ENCODE assay signal across 1 cellular context in the genomic region with DNA sequence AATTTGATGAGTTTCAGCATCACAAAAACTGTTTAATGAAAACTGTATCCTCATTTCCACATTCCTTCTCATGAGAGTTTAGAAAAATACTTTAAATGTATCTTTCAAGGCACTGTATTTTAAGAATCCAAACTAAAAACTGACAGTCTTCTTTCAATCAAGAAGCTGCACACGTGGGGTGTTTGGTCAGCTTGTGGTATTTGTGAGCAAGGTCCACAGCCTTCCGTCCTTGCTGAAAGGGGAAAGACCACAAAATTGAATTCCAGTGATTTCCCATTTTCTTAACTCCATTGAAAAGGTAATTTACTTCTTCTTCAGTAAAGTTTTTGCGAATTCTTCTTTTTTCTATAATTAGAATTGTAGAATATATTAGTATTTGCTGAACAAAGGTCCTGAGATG.
TF ChIP-seq lines count a peak whose summit lies in the region.

No MANE protein-coding gene starts in this region.

TF ChIP-seq in HepG2, 621 proteins besides CTCF, POLR2A, EP300 and RAD21 (continued from another document and continues in another):
- TF ChIP-seq, protein P1, sequence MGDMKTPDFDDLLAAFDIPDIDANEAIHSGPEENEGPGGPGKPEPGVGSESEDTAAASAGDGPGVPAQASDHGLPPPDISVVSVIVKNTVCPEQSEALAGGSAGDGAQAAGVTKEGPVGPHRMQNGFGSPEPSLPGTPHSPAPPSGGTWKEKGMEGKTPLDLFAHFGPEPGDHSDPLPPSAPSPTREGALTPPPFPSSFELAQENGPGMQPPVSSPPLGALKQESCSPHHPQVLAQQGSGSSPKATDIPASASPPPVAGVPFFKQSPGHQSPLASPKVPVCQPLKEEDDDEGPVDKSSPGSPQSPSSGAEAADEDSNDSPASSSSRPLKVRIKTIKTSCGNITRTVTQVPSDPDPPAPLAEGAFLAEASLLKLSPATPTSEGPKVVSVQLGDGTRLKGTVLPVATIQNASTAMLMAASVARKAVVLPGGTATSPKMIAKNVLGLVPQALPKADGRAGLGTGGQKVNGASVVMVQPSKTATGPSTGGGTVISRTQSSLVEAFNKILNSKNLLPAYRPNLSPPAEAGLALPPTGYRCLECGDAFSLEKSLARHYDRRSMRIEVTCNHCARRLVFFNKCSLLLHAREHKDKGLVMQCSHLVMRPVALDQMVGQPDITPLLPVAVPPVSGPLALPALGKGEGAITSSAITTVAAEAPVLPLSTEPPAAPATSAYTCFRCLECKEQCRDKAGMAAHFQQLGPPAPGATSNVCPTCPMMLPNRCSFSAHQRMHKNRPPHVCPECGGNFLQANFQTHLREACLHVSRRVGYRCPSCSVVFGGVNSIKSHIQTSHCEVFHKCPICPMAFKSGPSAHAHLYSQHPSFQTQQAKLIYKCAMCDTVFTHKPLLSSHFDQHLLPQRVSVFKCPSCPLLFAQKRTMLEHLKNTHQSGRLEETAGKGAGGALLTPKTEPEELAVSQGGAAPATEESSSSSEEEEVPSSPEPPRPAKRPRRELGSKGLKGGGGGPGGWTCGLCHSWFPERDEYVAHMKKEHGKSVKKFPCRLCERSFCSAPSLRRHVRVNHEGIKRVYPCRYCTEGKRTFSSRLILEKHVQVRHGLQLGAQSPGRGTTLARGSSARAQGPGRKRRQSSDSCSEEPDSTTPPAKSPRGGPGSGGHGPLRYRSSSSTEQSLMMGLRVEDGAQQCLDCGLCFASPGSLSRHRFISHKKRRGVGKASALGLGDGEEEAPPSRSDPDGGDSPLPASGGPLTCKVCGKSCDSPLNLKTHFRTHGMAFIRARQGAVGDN (CRISPR knock-in tag; IDR thresholded peaks at IDR 0.05): no peak
- TF ChIP-seq, protein P2, sequence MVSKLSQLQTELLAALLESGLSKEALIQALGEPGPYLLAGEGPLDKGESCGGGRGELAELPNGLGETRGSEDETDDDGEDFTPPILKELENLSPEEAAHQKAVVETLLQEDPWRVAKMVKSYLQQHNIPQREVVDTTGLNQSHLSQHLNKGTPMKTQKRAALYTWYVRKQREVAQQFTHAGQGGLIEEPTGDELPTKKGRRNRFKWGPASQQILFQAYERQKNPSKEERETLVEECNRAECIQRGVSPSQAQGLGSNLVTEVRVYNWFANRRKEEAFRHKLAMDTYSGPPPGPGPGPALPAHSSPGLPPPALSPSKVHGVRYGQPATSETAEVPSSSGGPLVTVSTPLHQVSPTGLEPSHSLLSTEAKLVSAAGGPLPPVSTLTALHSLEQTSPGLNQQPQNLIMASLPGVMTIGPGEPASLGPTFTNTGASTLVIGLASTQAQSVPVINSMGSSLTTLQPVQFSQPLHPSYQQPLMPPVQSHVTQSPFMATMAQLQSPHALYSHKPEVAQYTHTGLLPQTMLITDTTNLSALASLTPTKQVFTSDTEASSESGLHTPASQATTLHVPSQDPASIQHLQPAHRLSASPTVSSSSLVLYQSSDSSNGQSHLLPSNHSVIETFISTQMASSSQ (IDR thresholded peaks at IDR 0.05; ENCODE audit: low read depth): no peak
- TF ChIP-seq, protein P2 (CRISPR knock-in tag; IDR thresholded peaks at IDR 0.05; ENCODE audit: borderline replicate concordance): no peak
- TF ChIP-seq, protein P3, sequence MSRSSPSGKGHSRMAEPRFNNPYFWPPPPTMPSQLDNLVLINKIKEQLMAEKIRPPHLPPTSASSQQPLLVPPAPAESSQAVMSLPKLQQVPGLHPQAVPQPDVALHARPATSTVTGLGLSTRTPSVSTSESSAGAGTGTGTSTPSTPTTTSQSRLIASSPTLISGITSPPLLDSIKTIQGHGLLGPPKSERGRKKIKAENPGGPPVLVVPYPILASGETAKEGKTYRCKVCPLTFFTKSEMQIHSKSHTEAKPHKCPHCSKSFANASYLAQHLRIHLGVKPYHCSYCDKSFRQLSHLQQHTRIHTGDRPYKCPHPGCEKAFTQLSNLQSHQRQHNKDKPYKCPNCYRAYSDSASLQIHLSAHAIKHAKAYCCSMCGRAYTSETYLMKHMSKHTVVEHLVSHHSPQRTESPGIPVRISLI (CRISPR knock-in tag; IDR thresholded peaks at IDR 0.05; ENCODE audit: borderline replicate concordance): no peak
- TF ChIP-seq, protein P4, sequence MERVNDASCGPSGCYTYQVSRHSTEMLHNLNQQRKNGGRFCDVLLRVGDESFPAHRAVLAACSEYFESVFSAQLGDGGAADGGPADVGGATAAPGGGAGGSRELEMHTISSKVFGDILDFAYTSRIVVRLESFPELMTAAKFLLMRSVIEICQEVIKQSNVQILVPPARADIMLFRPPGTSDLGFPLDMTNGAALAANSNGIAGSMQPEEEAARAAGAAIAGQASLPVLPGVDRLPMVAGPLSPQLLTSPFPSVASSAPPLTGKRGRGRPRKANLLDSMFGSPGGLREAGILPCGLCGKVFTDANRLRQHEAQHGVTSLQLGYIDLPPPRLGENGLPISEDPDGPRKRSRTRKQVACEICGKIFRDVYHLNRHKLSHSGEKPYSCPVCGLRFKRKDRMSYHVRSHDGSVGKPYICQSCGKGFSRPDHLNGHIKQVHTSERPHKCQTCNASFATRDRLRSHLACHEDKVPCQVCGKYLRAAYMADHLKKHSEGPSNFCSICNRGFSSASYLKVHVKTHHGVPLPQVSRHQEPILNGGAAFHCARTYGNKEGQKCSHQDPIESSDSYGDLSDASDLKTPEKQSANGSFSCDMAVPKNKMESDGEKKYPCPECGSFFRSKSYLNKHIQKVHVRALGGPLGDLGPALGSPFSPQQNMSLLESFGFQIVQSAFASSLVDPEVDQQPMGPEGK (CRISPR knock-in tag; IDR thresholded peaks at IDR 0.05): no peak
- TF ChIP-seq ZNF138 (CRISPR knock-in tag; IDR thresholded peaks at IDR 0.05; ENCODE audit: low read depth) (no peak), ZNF121 (CRISPR knock-in tag; IDR thresholded peaks at IDR 0.05) (no peak), ZNF367 (CRISPR knock-in tag; IDR thresholded peaks at IDR 0.05; ENCODE audit: borderline replicate concordance) (no peak), KDM6A (CRISPR knock-in tag; IDR thresholded peaks at IDR 0.05; ENCODE audit: low read depth) (no peak), SAP130 (CRISPR knock-in tag; IDR thresholded peaks at IDR 0.05; ENCODE audit: low read depth) (0 out of 2 replicates have a peak, but pooled peaks have one; percentile 24), MEIS2 (CRISPR knock-in tag; IDR thresholded peaks at IDR 0.05) (no peak), ERF (CRISPR knock-in tag; IDR thresholded peaks at IDR 0.05) (no peak), SOX5 (CRISPR knock-in tag; IDR thresholded peaks at IDR 0.05; ENCODE audit: borderline replicate concordance) (no peak), ZBTB21 (CRISPR knock-in tag; IDR thresholded peaks at IDR 0.05) (no peak), YEATS4 (CRISPR knock-in tag; IDR thresholded peaks at IDR 0.05; ENCODE audit: borderline replicate concordance) (peak; percentile 33; the same call in 1 of the 2 replicates), ZNF160 (CRISPR knock-in tag; IDR thresholded peaks at IDR 0.05) (no peak), RAD51 (IDR thresholded peaks at IDR 0.05; ENCODE audit: borderline replicate concordance) (no peak), SP1 (IDR thresholded peaks at IDR 0.05) (no peak), SP1 (CRISPR knock-in tag; IDR thresholded peaks at IDR 0.05) (no peak), MEIS1 (CRISPR knock-in tag; IDR thresholded peaks at IDR 0.05; ENCODE audit: borderline replicate concordance) (no peak), HDAC2 (CRISPR knock-in tag; IDR thresholded peaks at IDR 0.05) (no peak), NONO (IDR thresholded peaks at IDR 0.05) (no peak), NONO (CRISPR knock-in tag; conservative IDR thresholded peaks at IDR 0.05) (no peak), PHF5A (CRISPR knock-in tag; IDR thresholded peaks at IDR 0.05; ENCODE audit: low read depth, unreplicated experiment) (no peak), KAT2B (IDR thresholded peaks at IDR 0.05; ENCODE audit: borderline replicate concordance, low read depth, low read length) (no peak), AGO2 (optimal IDR thresholded peaks at IDR 0.05; ENCODE audit: low read depth, low read length) (no peak), ZNF335 (CRISPR knock-in tag; IDR thresholded peaks at IDR 0.05) (peak; percentile 83), ZNF605 (CRISPR knock-in tag; IDR thresholded peaks at IDR 0.05) (no peak), GATAD2A (CRISPR knock-in tag; IDR thresholded peaks at IDR 0.05) (peak; percentile 35; the same call in 1 of the 2 replicates), ZBTB8A (CRISPR knock-in tag; IDR thresholded peaks at IDR 0.05; ENCODE audit: borderline replicate concordance, low read depth) (no peak)
- TF ChIP-seq, protein P5, sequence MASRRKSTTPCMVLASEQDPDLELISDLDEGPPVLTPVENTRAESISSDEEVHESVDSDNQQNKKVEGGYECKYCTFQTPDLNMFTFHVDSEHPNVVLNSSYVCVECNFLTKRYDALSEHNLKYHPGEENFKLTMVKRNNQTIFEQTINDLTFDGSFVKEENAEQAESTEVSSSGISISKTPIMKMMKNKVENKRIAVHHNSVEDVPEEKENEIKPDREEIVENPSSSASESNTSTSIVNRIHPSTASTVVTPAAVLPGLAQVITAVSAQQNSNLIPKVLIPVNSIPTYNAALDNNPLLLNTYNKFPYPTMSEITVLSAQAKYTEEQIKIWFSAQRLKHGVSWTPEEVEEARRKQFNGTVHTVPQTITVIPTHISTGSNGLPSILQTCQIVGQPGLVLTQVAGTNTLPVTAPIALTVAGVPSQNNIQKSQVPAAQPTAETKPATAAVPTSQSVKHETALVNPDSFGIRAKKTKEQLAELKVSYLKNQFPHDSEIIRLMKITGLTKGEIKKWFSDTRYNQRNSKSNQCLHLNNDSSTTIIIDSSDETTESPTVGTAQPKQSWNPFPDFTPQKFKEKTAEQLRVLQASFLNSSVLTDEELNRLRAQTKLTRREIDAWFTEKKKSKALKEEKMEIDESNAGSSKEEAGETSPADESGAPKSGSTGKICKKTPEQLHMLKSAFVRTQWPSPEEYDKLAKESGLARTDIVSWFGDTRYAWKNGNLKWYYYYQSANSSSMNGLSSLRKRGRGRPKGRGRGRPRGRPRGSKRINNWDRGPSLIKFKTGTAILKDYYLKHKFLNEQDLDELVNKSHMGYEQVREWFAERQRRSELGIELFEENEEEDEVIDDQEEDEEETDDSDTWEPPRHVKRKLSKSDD (CRISPR knock-in tag; IDR thresholded peaks at IDR 0.05; ENCODE audit: low read depth): no peak
- TF ChIP-seq, protein P6, sequence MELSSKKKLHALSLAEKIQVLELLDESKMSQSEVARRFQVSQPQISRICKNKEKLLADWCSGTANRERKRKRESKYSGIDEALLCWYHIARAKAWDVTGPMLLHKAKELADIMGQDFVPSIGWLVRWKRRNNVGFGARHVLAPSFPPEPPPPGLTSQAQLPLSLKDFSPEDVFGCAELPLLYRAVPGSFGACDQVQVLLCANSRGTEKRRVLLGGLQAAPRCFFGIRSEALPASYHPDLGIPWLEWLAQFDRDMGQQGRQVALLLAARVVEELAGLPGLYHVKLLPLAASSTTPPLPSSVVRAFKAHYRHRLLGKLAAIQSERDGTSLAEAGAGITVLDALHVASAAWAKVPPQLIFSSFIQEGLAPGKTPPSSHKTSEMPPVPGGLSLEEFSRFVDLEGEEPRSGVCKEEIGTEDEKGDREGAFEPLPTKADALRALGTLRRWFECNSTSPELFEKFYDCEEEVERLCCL (CRISPR knock-in tag; IDR thresholded peaks at IDR 0.05; ENCODE audit: borderline replicate concordance): no peak
- TF ChIP-seq, protein P7, sequence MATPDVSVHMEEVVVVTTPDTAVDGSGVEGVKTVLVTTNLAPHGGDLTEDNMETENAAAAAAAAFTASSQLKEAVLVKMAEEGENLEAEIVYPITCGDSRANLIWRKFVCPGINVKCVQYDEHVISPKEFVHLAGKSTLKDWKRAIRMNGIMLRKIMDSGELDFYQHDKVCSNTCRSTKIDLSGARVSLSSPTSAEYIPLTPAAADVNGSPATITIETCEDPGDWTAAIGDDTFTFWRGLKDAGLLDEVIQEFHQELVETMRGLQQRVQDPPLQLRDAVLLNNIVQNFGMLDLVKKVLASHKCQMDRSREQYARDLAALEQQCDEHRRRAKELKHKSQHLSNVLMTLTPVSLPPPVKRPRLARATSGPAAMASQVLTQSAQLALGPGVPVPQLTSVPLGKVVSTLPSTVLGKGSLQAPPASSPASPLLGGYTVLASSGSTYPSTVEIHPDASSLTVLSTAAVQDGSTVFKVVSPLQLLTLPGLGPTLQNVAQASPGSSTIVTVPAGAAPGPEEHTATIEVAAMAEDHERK (CRISPR knock-in tag; IDR thresholded peaks at IDR 0.05; ENCODE audit: low read depth): no peak
- TF ChIP-seq, protein P8, sequence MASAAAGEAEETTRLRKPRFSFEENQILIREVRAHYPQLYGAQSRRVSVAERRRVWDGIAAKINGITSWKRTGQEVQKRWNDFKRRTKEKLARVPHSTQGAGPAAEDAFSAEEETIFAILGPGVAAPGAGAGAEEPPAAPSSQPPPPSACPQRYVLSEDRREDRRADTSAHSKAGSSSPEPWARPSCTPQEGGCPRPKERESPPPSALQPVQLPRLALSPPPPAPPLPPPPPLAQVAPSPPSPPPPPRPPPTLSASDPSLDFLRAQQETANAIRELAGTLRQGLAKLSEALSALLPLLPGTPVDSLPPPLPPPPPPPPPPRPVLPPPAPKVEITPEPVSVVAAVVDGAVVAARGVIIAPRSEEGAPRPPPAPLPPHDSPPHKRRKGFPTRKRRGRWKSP (CRISPR knock-in tag; IDR thresholded peaks at IDR 0.05): no peak
- TF ChIP-seq, protein P9, sequence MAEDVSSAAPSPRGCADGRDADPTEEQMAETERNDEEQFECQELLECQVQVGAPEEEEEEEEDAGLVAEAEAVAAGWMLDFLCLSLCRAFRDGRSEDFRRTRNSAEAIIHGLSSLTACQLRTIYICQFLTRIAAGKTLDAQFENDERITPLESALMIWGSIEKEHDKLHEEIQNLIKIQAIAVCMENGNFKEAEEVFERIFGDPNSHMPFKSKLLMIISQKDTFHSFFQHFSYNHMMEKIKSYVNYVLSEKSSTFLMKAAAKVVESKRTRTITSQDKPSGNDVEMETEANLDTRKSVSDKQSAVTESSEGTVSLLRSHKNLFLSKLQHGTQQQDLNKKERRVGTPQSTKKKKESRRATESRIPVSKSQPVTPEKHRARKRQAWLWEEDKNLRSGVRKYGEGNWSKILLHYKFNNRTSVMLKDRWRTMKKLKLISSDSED (CRISPR knock-in tag; IDR thresholded peaks at IDR 0.05): no peak
- TF ChIP-seq, protein P10, sequence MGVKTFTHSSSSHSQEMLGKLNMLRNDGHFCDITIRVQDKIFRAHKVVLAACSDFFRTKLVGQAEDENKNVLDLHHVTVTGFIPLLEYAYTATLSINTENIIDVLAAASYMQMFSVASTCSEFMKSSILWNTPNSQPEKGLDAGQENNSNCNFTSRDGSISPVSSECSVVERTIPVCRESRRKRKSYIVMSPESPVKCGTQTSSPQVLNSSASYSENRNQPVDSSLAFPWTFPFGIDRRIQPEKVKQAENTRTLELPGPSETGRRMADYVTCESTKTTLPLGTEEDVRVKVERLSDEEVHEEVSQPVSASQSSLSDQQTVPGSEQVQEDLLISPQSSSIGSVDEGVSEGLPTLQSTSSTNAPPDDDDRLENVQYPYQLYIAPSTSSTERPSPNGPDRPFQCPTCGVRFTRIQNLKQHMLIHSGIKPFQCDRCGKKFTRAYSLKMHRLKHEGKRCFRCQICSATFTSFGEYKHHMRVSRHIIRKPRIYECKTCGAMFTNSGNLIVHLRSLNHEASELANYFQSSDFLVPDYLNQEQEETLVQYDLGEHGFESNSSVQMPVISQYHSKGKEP (CRISPR knock-in tag; IDR thresholded peaks at IDR 0.05): no peak
